8 cellular contexts compared by ENCODE assay signal in the genomic region with DNA sequence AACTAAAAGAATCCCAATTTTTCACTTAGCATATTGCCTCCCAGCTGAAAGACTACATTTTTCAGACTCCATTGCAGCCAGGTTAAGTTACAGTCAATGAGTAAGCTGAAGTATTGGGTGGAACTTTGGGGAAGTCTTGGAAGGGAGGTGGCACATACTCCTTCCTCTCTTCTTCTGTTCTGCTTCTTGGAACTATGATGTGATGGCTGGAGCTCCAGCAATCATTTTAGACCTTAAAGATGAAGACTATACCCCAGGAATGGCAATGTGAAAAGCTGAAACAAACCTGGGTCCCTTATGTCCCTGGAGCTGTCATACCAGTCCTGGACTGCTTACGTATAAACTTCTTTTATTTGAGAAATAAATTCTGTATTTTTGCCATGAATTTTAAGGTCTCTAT.
"Had no signal": no experiment of that assay in that cellular context is flagged by ENCODE, and none has a peak within 500 bp of the region (broad histone marks: within the 10 kb centered on the region; RNA-seq: fewer than 3 reads in every experiment).

No MANE protein-coding gene starts in this region.

- H3K4me3 ChIP-seq: GM12878 had no signal

- DNase-seq: GDM1, GF-D8 had no signal

- FAIRE-seq: G401.6, GM12878, GM12891, GM12892, GM18507, GM19239 had no signal

- ATAC-seq: GM12878 had no signal
